Comparison of ENCODE assay signal across 20 cellular contexts in genomic region chr11:57942808-57943207, GRCh38.
DNase-seq lines count a peak whose midpoint lies in the region; ATAC-seq and TF ChIP-seq lines count a peak whose summit lies in the region.
"Had no signal": no experiment of that assay in that cellular context is flagged by ENCODE, and none has a peak within 500 bp of the region (broad histone marks: within the 10 kb centered on the region; RNA-seq: fewer than 3 reads in every experiment).

No MANE protein-coding gene starts in this region.

- H3K4ac ChIP-seq in trophoblast cell (ENCODE audit: low read depth, low read length), result no peak overlapping the region

- no peaks in the 10 kb centered on the region for H3K79me1 ChIP-seq in trophoblast cell (ENCODE audit: low read length)

- TF ChIP-seq CTCF in epithelial cell of esophagus (IDR thresholded peaks at IDR 0.05; ENCODE audit: insufficient read depth, low read depth, low read length, missing control alignments) (no peak), foreskin keratinocyte (conservative IDR thresholded peaks at IDR 0.05) (no peak), Calu3 (IDR thresholded peaks at IDR 0.05; ENCODE audit: unreplicated experiment) (no peak), chondrocyte (IDR thresholded peaks at IDR 0.05) (no peak)

- H3K9me3 Mint-ChIP-seq in Calu3 (ENCODE audit: low read depth, unreplicated experiment) (no peaks in the 10 kb centered on the region), chondrocyte (ENCODE audit: low read depth) (peaks cover 2% of the 10 kb centered on the region)
- H3K9me3 Mint-ChIP-seq: CD8-positive, alpha-beta T cell had no signal

- H3K27me3 Mint-ChIP-seq in Calu3 (ENCODE audit: unreplicated experiment) (no peaks in the 10 kb centered on the region), chondrocyte (ENCODE audit: low read depth) (peaks cover 8% of the 10 kb centered on the region)
- H3K27me3 Mint-ChIP-seq: CD4-positive, CD25-positive, alpha-beta regulatory T cell had no signal

- DNase-seq in epithelial cell of esophagus (ENCODE audit: low read depth) (peak; percentile 71), foreskin keratinocyte (peak in 1 of 2 donors; percentile 68), trophoblast cell (peak; percentile 20 to 34), Calu3 (no peak), chondrocyte (ENCODE audit: low spot score) (no peak), sciatic nerve (ENCODE audit: low spot score) (no peak)
- DNase-seq: Caco-2; CD4-positive, CD25-positive, alpha-beta regulatory T cell; CD8-positive, alpha-beta T cell; DMS 273 treated with DMSO at 0.1 percent for 48 hours; DMS79; EL; GDM1; GM23248; H7; HCEC 1CT had no signal

- no peaks in the 10 kb centered on the region for H3K36me3 ChIP-seq in trophoblast cell (ENCODE audit: control insufficient read depth in 1 of 2, insufficient read depth in 2 of 2, low read length in 2 of 2)
- H3K36me3 ChIP-seq: BLaER1 had no signal

- H3K23ac ChIP-seq in trophoblast cell (ENCODE audit: low read length), result no peak overlapping the region

- H3K4me3 Mint-ChIP-seq in Calu3 (ENCODE audit: low read depth, unreplicated experiment) (no peak overlapping the region), chondrocyte (ENCODE audit: unreplicated experiment) (no peak overlapping the region)
- H3K4me3 Mint-ChIP-seq: B cell; CD4-positive, CD25-positive, alpha-beta regulatory T cell; CD8-positive, alpha-beta T cell had no signal

- H3K4me1 Mint-ChIP-seq in Calu3 (ENCODE audit: low read depth, unreplicated experiment) (peaks cover 5% of the 10 kb centered on the region), chondrocyte (ENCODE audit: low read depth) (no peaks in the 10 kb centered on the region)
- H3K4me1 Mint-ChIP-seq: B cell; CD4-positive, CD25-positive, alpha-beta regulatory T cell had no signal

- H3K4me3 ChIP-seq in epithelial cell of esophagus (ENCODE audit: low read length) (no peak overlapping the region), trophoblast cell (ENCODE audit: low read depth, low read length) (no peak overlapping the region)
- H3K4me3 ChIP-seq: BLaER1, GM12878, GM23248 had no signal

- H4K12ac ChIP-seq in trophoblast cell (ENCODE audit: low read depth, low read length), result no peak overlapping the region

- no peak overlapping the region for H4K8ac ChIP-seq in trophoblast cell (ENCODE audit: low read depth, low read length)

- no peak overlapping the region for H3K14ac ChIP-seq in trophoblast cell (ENCODE audit: low read length)

- no peaks in the 10 kb centered on the region for H3K36me3 Mint-ChIP-seq in Calu3 (ENCODE audit: insufficient read depth, unreplicated experiment)
- H3K36me3 Mint-ChIP-seq in chondrocyte (ENCODE audit: low read depth), result no peaks in the 10 kb centered on the region
- H3K36me3 Mint-ChIP-seq: CD4-positive, CD25-positive, alpha-beta regulatory T cell; CD8-positive, alpha-beta T cell had no signal

- CTCF ChIA-PET in Calu3 (lab: Charles Lee), result interaction anchor here (0.7 kb wide), 1 partner anchor 615 kb away, joined by 4 read pairs; no protein-coding TSS in a partner anchor

- H2AK5ac ChIP-seq in trophoblast cell (ENCODE audit: low read length), result no peak overlapping the region

- peaks cover 3% of the 10 kb centered on the region for H3K9me3 ChIP-seq in trophoblast cell (ENCODE audit: insufficient read depth, low read depth, low read length)
- H3K9me3 ChIP-seq: Caco-2 had no signal

- no peak overlapping the region for H3K4me2 ChIP-seq in trophoblast cell (ENCODE audit: low read length)
- H3K4me2 ChIP-seq: BLaER1 had no signal

- no CpG with 5 or more reads among the region's 1 CpG for WGBS in trophoblast cell (ENCODE audit: extremely low coverage, insufficient coverage, insufficient read length)

- ATAC-seq in foreskin keratinocyte, result peak; percentile 56
- no peak for ATAC-seq in sciatic nerve
- ATAC-seq: CD8-positive, alpha-beta T cell; GM12878 had no signal

- intact Hi-C loops in Calu3 (cut with micrococcal nuclease; ENCODE audit: unreplicated experiment), result no loop called here
- intact Hi-C loops in sciatic nerve (cut with DNase I), result no loop called here

- H3K27ac Mint-ChIP-seq in Calu3 (ENCODE audit: unreplicated experiment) (no peak overlapping the region), chondrocyte (ENCODE audit: unreplicated experiment) (no peak overlapping the region)
- H3K27ac Mint-ChIP-seq: B cell; CD4-positive, CD25-positive, alpha-beta regulatory T cell; CD8-positive, alpha-beta T cell had no signal

- no peak overlapping the region for H2BK5ac ChIP-seq in trophoblast cell (ENCODE audit: low read depth, low read length, poor library complexity)

- H3K9ac ChIP-seq in trophoblast cell (ENCODE audit: low read length), result no peak overlapping the region
- H3K9ac ChIP-seq: BLaER1, GM23248 had no signal

- no peak overlapping the region for H3K18ac ChIP-seq in trophoblast cell (ENCODE audit: low read length)

- H3K4me1 ChIP-seq in foreskin keratinocyte (peaks cover 13% of the 10 kb centered on the region), trophoblast cell (ENCODE audit: control insufficient read depth in 1 of 2, insufficient read depth in 2 of 2, low read length in 2 of 2) (peaks cover 0 to 6% of the 10 kb centered on the region in 2 experiments)
- H3K4me1 ChIP-seq: BLaER1, Caco-2 had no signal

- H2BK120ac ChIP-seq in trophoblast cell (ENCODE audit: insufficient read depth, low read length, poor library complexity), result no peak overlapping the region

- H4K91ac ChIP-seq in trophoblast cell (ENCODE audit: low read depth, low read length), result no peak overlapping the region

- H3K27ac ChIP-seq in foreskin keratinocyte (peak overlapping the region; percentile 51), trophoblast cell (ENCODE audit: low read depth, low read length) (no peak overlapping the region)
- H3K27ac ChIP-seq: BLaER1, C4-2B, GM23248 had no signal

- H3K27me3 ChIP-seq in foreskin keratinocyte (no peaks in the 10 kb centered on the region), trophoblast cell (ENCODE audit: insufficient read depth, low read length) (no peaks in the 10 kb centered on the region)
- H3K27me3 ChIP-seq: BLaER1 had no signal

- BruUV-seq in Calu3 (replicated peaks; lab: Mats Ljungman, UMichigan), result no TSS peak

- H3K79me2 ChIP-seq in trophoblast cell (ENCODE audit: control insufficient read depth, insufficient read depth, low read length, poor library complexity), result no peaks in the 10 kb centered on the region

- H2AFZ ChIP-seq in trophoblast cell (ENCODE audit: insufficient read depth, low read length, poor library complexity), result no peak overlapping the region
- H2AFZ ChIP-seq: GM23248 had no signal

- H2BK12ac ChIP-seq in trophoblast cell (ENCODE audit: low read length), result no peak overlapping the region

Comparison
In these comparisons a context has a peak if more than half of its experiments do, and no peak if none do; other contexts are left out.
1. DNase-seq: peak in epithelial cell of esophagus (single experiment) and trophoblast cell (2 of 2); none in Calu3 (single experiment), chondrocyte (single experiment) and sciatic nerve (single experiment).